Comparison of ENCODE assay signal across 18 cellular contexts in genomic region chr12:5377997-5378596, GRCh38. TPM values are rescaled to one million over a fixed set of nuclear protein-coding genes. Genes with fewer than 3 reads are reported as not detected.
A peak's percentile ranks its signal among the peaks of the same experiment; 100 is the strongest.
DNase-seq lines count a peak whose midpoint lies in the region; ATAC-seq and TF ChIP-seq lines count a peak whose summit lies in the region.
"Had no signal": no experiment of that assay in that cellular context is flagged by ENCODE, and none has a peak within 500 bp of the region (broad histone marks: within the 10 kb centered on the region; RNA-seq: fewer than 3 reads in every experiment).

No MANE protein-coding gene starts in this region.

- no peak overlapping the region for H2BK15ac ChIP-seq in H9 (ENCODE audit: low read depth, low read length)

- no peaks in the 10 kb centered on the region for H3K9me2 ChIP-seq in PC-3 (replicated peaks; ENCODE audit: low read length)

- H3K79me1 ChIP-seq in H9 (ENCODE audit: insufficient read depth, low read depth, low read length, poor library complexity, severe bottlenecking): no peaks in the 10 kb centered on the region

- no peaks in the 10 kb centered on the region for H3K27me3 Mint-ChIP-seq in H9 (ENCODE audit: low read depth)

- no peak overlapping the region for H2BK120ac ChIP-seq in H9 (ENCODE audit: low read depth, low read length, poor library complexity, severe bottlenecking)

- in situ Hi-C loops in ACHN (cut with HindIII; ENCODE audit: low pct_ligation_motif_present, low pct_unique_long_range_greater_than_20kb, low sequenced_read_pairs): no loop called here

- H2BK5ac ChIP-seq in H9 (ENCODE audit: insufficient read length, low read length): no peak overlapping the region

- H3K4me1 Mint-ChIP-seq in H9: no peaks in the 10 kb centered on the region
- H3K4me1 Mint-ChIP-seq: activated naive CD8-positive, alpha-beta T cell treated with anti-CD3 and anti-CD28 coated beads, Interleukin-2, amount 50 U/mL, for 24 hours had no signal

- no peak overlapping the region for H3K18ac ChIP-seq in H9 (ENCODE audit: insufficient read length, low read depth, low read length)

- H2AK5ac ChIP-seq in H9 (ENCODE audit: insufficient read length, low read length): no peak overlapping the region

- H3K9ac ChIP-seq in PC-3 (ENCODE audit: low read length) (no peak overlapping the region), H9 (ENCODE audit: extremely low read depth, insufficient read length, low read length) (no peak overlapping the region)

- DNase-seq in AG10803 (ENCODE audit: low read depth) (peak; percentile 67), HT-29 (ENCODE audit: low spot score) (peak; percentile 80), PC-3 (peak; percentile 3), left kidney (ENCODE audit: low read depth, low spot score) (peak; percentile 95), SKM-1 (lab: John Stamatoyannopoulos, UW; ENCODE audit: unreplicated experiment) (no peak), ACHN (no peak), H9 (no peak)
- DNase-seq: activated naive CD8-positive, alpha-beta T cell treated with anti-CD3 and anti-CD28 coated beads, Interleukin-2, amount 50 U/mL, for 24 hours; central memory CD4-positive, alpha-beta T cell; DMS 273 treated with DMSO at 0.1 percent for 48 hours; mesendoderm; MG63; NCI-H524 treated with DMSO at 0.1 percent for 48 hours; stimulated activated naive B cell treated with anti-CD40 and anti-IgM and Interleukin-4, amounts not matched to agents 10 μg/mL and 1 μg/mL and 100 μg/mL, for 72 hours; T-helper 2 cell had no signal

- H4K8ac ChIP-seq in H9 (replicated peaks; ENCODE audit: insufficient read length, low read depth, low read length): no peak overlapping the region

- H3K56ac ChIP-seq in H9 (ENCODE audit: insufficient read length, low read depth, low read length): no peak overlapping the region

- no peak overlapping the region for H3K4ac ChIP-seq in H9 (ENCODE audit: low read depth, low read length)

- TF ChIP-seq CTCF in AG10803 (conservative IDR thresholded peaks at IDR 0.05; ENCODE audit: low read length) (no peak), PC-3 (conservative IDR thresholded peaks at IDR 0.05; ENCODE audit: low read depth, low read length) (no peak), H9 (conservative IDR thresholded peaks at IDR 0.05) (no peak)

- H3K4me3 Mint-ChIP-seq in H9: no peak overlapping the region
- H3K4me3 Mint-ChIP-seq: activated naive CD8-positive, alpha-beta T cell treated with anti-CD3 and anti-CD28 coated beads, Interleukin-2, amount 50 U/mL, for 24 hours; stimulated activated naive B cell treated with anti-CD40 and anti-IgM and Interleukin-4, amounts not matched to agents 10 μg/mL and 1 μg/mL and 100 μg/mL, for 72 hours had no signal

- H3K27ac ChIP-seq in PC-3 (ENCODE audit: low read length) (no peak overlapping the region), H9 (ENCODE audit: insufficient read length, low read depth, low read length) (no peak overlapping the region)
- H3K27ac ChIP-seq: RWPE1, vagina had no signal

- POLR2A ChIA-PET in PC-3 (lab: Charles Lee; ENCODE audit: unreplicated experiment): no interaction called here

- H3K4me1 ChIP-seq in PC-3 (ENCODE audit: insufficient read depth, low read length) (no peaks in the 10 kb centered on the region), H9 (ENCODE audit: insufficient read depth, low read length) (no peaks in the 10 kb centered on the region)
- H3K4me1 ChIP-seq: vagina had no signal

- H2BK12ac ChIP-seq in H9 (ENCODE audit: insufficient read length, low read depth, low read length): no peak overlapping the region

- H4K91ac ChIP-seq in H9 (ENCODE audit: insufficient read length, low read depth, low read length): no peak overlapping the region

- no peak overlapping the region for H3T11ph ChIP-seq in H9 (ENCODE audit: low read length)

- H2AFZ ChIP-seq in PC-3 (ENCODE audit: low read length): no peak overlapping the region
- H2AFZ ChIP-seq in H9 (ENCODE audit: low read length): no peak overlapping the region

- H4K20me1 ChIP-seq in PC-3 (ENCODE audit: low read length) (no peaks in the 10 kb centered on the region), H9 (ENCODE audit: control insufficient read depth, insufficient read depth, insufficient read length) (no peaks in the 10 kb centered on the region)

- H2BK20ac ChIP-seq in H9 (ENCODE audit: low read depth, low read length, poor library complexity, severe bottlenecking): no peak overlapping the region

- ATAC-seq in PC-3: no peak
- ATAC-seq in HG02588 (IDR thresholded peaks at IDR 0.05; ENCODE audit: unreplicated experiment): no peak
- ATAC-seq: activated naive CD8-positive, alpha-beta T cell treated with anti-CD3 and anti-CD28 coated beads, Interleukin-2, amount 50 U/mL, for 24 hours; stimulated activated naive B cell treated with anti-CD40 and anti-IgM and Interleukin-4, amounts not matched to agents 10 μg/mL and 1 μg/mL and 100 μg/mL, for 72 hours had no signal

- H3K23me2 ChIP-seq in H9 (ENCODE audit: insufficient read length, low read depth, low read length, poor library complexity, severe bottlenecking): no peaks in the 10 kb centered on the region

- no CpG with 5 or more reads among the region's 12 CpGs for WGBS in H9 (ENCODE audit: extremely low coverage, insufficient read length, low lambda C conversion rate)

- no peaks in the 10 kb centered on the region for H3K36me3 ChIP-seq in PC-3 (ENCODE audit: low read depth, low read length)
- H3K36me3 ChIP-seq: MG63, vagina had no signal

- no TSS peak for BruUV-seq in PC-3 (replicated peaks; lab: Mats Ljungman, UMichigan)

- H3K36me3 Mint-ChIP-seq in H9 (ENCODE audit: insufficient read depth in 1 of 3, low read depth in 3 of 3): peaks cover 0 to 2% (median 0%) of the 10 kb centered on the region in 3 experiments; a peak in 1 of 7 replicates
- H3K36me3 Mint-ChIP-seq: stimulated activated naive B cell treated with anti-CD40 and anti-IgM and Interleukin-4, amounts not matched to agents 10 μg/mL and 1 μg/mL and 100 μg/mL, for 72 hours had no signal

- H3K79me2 ChIP-seq in PC-3 (ENCODE audit: low read length): no peaks in the 10 kb centered on the region
- H3K79me2 ChIP-seq in H9 (ENCODE audit: insufficient read depth, low read length): no peaks in the 10 kb centered on the region

- intact Hi-C loops in PC-3 (cut with micrococcal nuclease): no loop called here

- no peaks in the 10 kb centered on the region for H3F3A ChIP-seq in PC-3 (ENCODE audit: low read length, unreplicated experiment)

- no peaks in the 10 kb centered on the region for H3K9me3 Mint-ChIP-seq in H9
- H3K9me3 Mint-ChIP-seq: activated naive CD8-positive, alpha-beta T cell treated with anti-CD3 and anti-CD28 coated beads, Interleukin-2, amount 50 U/mL, for 24 hours; stimulated activated naive B cell treated with anti-CD40 and anti-IgM and Interleukin-4, amounts not matched to agents 10 μg/mL and 1 μg/mL and 100 μg/mL, for 72 hours had no signal

- H4K5ac ChIP-seq in H9 (ENCODE audit: insufficient read length, low read depth, low read length): no peak overlapping the region

- CTCF ChIA-PET in PC-3 (lab: Charles Lee): no interaction called here

- H3K27ac Mint-ChIP-seq in H9: no peak overlapping the region
- H3K27ac Mint-ChIP-seq: activated naive CD8-positive, alpha-beta T cell treated with anti-CD3 and anti-CD28 coated beads, Interleukin-2, amount 50 U/mL, for 24 hours; stimulated activated naive B cell treated with anti-CD40 and anti-IgM and Interleukin-4, amounts not matched to agents 10 μg/mL and 1 μg/mL and 100 μg/mL, for 72 hours had no signal

- H3K23ac ChIP-seq in H9 (ENCODE audit: insufficient read length, low read depth, low read length): no peak overlapping the region

- H3K9me3 ChIP-seq in PC-3 (ENCODE audit: low read length): no peaks in the 10 kb centered on the region
- no peaks in the 10 kb centered on the region for H3K9me3 ChIP-seq in H9 (ENCODE audit: control insufficient read depth, low read depth, low read length)
- H3K9me3 ChIP-seq: MG63, vagina had no signal

- no peak overlapping the region for H3K4me3 ChIP-seq in AG10803 (ENCODE audit: low read length)
- H3K4me3 ChIP-seq in PC-3 (ENCODE audit: low read length): no peak overlapping the region
- H3K4me3 ChIP-seq: MG63, vagina had no signal

- no peak overlapping the region for H3K4me2 ChIP-seq in PC-3 (ENCODE audit: low read length)
- H3K4me2 ChIP-seq in H9 (ENCODE audit: insufficient read depth, insufficient read length, low read length): no peak overlapping the region

- H3K14ac ChIP-seq in H9 (ENCODE audit: insufficient read depth, low read length): no peak overlapping the region

- H3K27me3 ChIP-seq in PC-3 (ENCODE audit: low read length) (no peaks in the 10 kb centered on the region), H9 (ENCODE audit: insufficient read depth, low read length) (no peaks in the 10 kb centered on the region)
- H3K27me3 ChIP-seq: MG63, vagina had no signal

RNA-seq across cellular contexts. Expression of gene NTF3, which starts 53.8 kb away (rescaled TPM):
- not detected in 2 replicates for total RNA-seq in HT-29 (2014; rRNA removed; shearing (Covaris generic))
- total RNA-seq in PC-3 (2014; rRNA removed) (not detected in 2 replicates), H9 (2021) (0.48 TPM in 2 replicates)

Comparison
In these comparisons a context has a peak if more than half of its experiments do, and no peak if none do; other contexts are left out.
1. DNase-seq: peak in AG10803 (single experiment), HT-29 (single experiment), PC-3 (single experiment) and left kidney (single experiment); none in SKM-1 (single experiment), ACHN (single experiment) and H9 (single experiment).